In genomic region chr20:49508435-49509199, GRCh38 we compare ENCODE assay signal across 9 cellular contexts. TPM values are rescaled to one million over a fixed set of nuclear protein-coding genes. Genes with fewer than 3 reads are reported as not detected.
A peak's percentile ranks its signal among the peaks of the same experiment; 100 is the strongest.
DNase-seq lines count a peak whose midpoint lies in the region; ATAC-seq and TF ChIP-seq lines count a peak whose summit lies in the region.
"Had no signal": no experiment of that assay in that cellular context is flagged by ENCODE, and none has a peak within 500 bp of the region (broad histone marks: within the 10 kb centered on the region; RNA-seq: fewer than 3 reads in every experiment).

No MANE protein-coding gene starts in this region.

- in situ Hi-C loops in SK-MEL-5 (cut with HindIII; ENCODE audit: low pct_unique_long_range_greater_than_20kb, low sequenced_read_pairs) = no loop called here

- TF ChIP-seq CTCF in osteocyte (IDR thresholded peaks at IDR 0.05) = peak; percentile 76

- ATAC-seq in esophagus mucosa (peak; percentile 31), GM18517 (IDR thresholded peaks at IDR 0.05; ENCODE audit: unreplicated experiment) (no peak), GM19023 (IDR thresholded peaks at IDR 0.05; ENCODE audit: unreplicated experiment) (no peak)

- H3K4me1 Mint-ChIP-seq in activated T-cell treated with anti-CD3 and anti-CD28 coated beads, Interleukin-2, amount 50 U/mL, for 24 hours (ENCODE audit: low read depth) = peaks cover 1% of the 10 kb centered on the region
- H3K4me1 Mint-ChIP-seq in osteocyte (ENCODE audit: unreplicated experiment) = peaks cover 25% of the 10 kb centered on the region

- H3K9me3 Mint-ChIP-seq in activated T-cell treated with anti-CD3 and anti-CD28 coated beads, Interleukin-2, amount 50 U/mL, for 24 hours = no peaks in the 10 kb centered on the region
- H3K9me3 Mint-ChIP-seq in osteocyte (ENCODE audit: unreplicated experiment) = no peaks in the 10 kb centered on the region
- H3K9me3 Mint-ChIP-seq: activated T-cell treated with anti-CD3 and anti-CD28 coated beads, Interleukin-2, amount 50 U/mL, for 72 hours had no signal

- no peak overlapping the region for H3K27ac Mint-ChIP-seq in activated T-cell treated with anti-CD3 and anti-CD28 coated beads, Interleukin-2, amount 50 U/mL, for 24 hours
- H3K27ac Mint-ChIP-seq in osteocyte (ENCODE audit: unreplicated experiment) = no peak overlapping the region
- H3K27ac Mint-ChIP-seq: activated T-cell treated with anti-CD3 and anti-CD28 coated beads, Interleukin-2, amount 50 U/mL, for 72 hours had no signal

- peaks cover 60% of the 10 kb centered on the region for H3K27me3 Mint-ChIP-seq in activated T-cell treated with anti-CD3 and anti-CD28 coated beads, Interleukin-2, amount 50 U/mL, for 24 hours
- peaks cover 7% of the 10 kb centered on the region for H3K27me3 Mint-ChIP-seq in osteocyte (ENCODE audit: unreplicated experiment)

- H3K4me3 Mint-ChIP-seq in activated T-cell treated with anti-CD3 and anti-CD28 coated beads, Interleukin-2, amount 50 U/mL, for 24 hours = no peak overlapping the region
- no peak overlapping the region for H3K4me3 Mint-ChIP-seq in osteocyte (ENCODE audit: unreplicated experiment)
- H3K4me3 Mint-ChIP-seq: activated T-cell treated with anti-CD3 and anti-CD28 coated beads, Interleukin-2, amount 50 U/mL, for 72 hours had no signal

- DNase-seq in activated T-cell treated with anti-CD3 and anti-CD28 coated beads, Interleukin-2, amount 50 U/mL, for 24 hours = peak; percentile 32
- DNase-seq in activated T-cell treated with anti-CD3 and anti-CD28 coated beads for 4 hours = no peak
- peak; percentile 62 for DNase-seq in NCI-H1092 treated with DMSO at 0.1 percent for 48 hours (lab: John Stamatoyannopoulos, UW)
- DNase-seq in SK-MEL-5 (ENCODE audit: low read depth, low spot score) = peak; percentile 70
- no peak for DNase-seq in osteocyte (ENCODE audit: extremely low spot score, unreplicated experiment)

- H3K36me3 Mint-ChIP-seq in activated T-cell treated with anti-CD3 and anti-CD28 coated beads, Interleukin-2, amount 50 U/mL, for 24 hours (ENCODE audit: low read depth) = no peaks in the 10 kb centered on the region
- H3K36me3 Mint-ChIP-seq in osteocyte (ENCODE audit: unreplicated experiment) = peaks cover 16% of the 10 kb centered on the region

RNA-seq across cellular contexts. Expression of gene KCNB1, which starts 26.1 kb away (rescaled TPM):
- total RNA-seq in SK-MEL-5 (2014; rRNA removed; shearing (Covaris generic)) = 0.05 TPM in 1 of 2 replicates, not detected in the other
- polyA plus RNA-seq in SK-MEL-5 (2015; cell fraction: cytosol; rRNA removed) = 0.01 and 0.07 TPM in 2 replicates
- 0.01 TPM in 1 of 2 replicates, not detected in the other for polyA plus RNA-seq in SK-MEL-5 (2015; cell fraction: nucleus; rRNA removed)
- 0.52 TPM for total RNA-seq in esophagus mucosa
- 21.3 and 24.6 TPM in 2 replicates for total RNA-seq in osteocyte
- total RNA-seq: activated T-cell treated with anti-CD3 and anti-CD28 coated beads, Interleukin-2, amount 50 U/mL, for 72 hours had no signal

RNA-seq across cellular contexts. Expression of gene PTGIS, which starts 59.3 kb away (rescaled TPM):
- total RNA-seq in SK-MEL-5 (2014; rRNA removed; shearing (Covaris generic)) = 0.16 TPM in 1 of 2 replicates, not detected in the other
- 0.17 and 0.58 TPM in 2 replicates for polyA plus RNA-seq in SK-MEL-5 (2015; cell fraction: cytosol; rRNA removed)
- polyA plus RNA-seq in SK-MEL-5 (2015; cell fraction: nucleus; rRNA removed) = 0.06 TPM in 1 of 2 replicates, not detected in the other
- total RNA-seq in esophagus mucosa (2.9 TPM), osteocyte (67.6 and 72.1 TPM in 2 replicates)

Comparison
In these comparisons a context has a peak if more than half of its experiments do, and no peak if none do; other contexts are left out.
1. DNase-seq: peak in activated T-cell treated with anti-CD3 and anti-CD28 coated beads, Interleukin-2, amount 50 U/mL, for 24 hours (single experiment), NCI-H1092 treated with DMSO at 0.1 percent for 48 hours (single experiment) and SK-MEL-5 (single experiment); none in activated T-cell treated with anti-CD3 and anti-CD28 coated beads for 4 hours (single experiment) and osteocyte (single experiment).
2. RNA of gene KCNB1, which starts 26.1 kb away (total RNA-seq): 21.3 to 24.6 TPM in osteocyte; 0.52 TPM in esophagus mucosa (single experiment) and 0.05 TPM in SK-MEL-5; every median in the first group is over 10 times any median in the second.
3. RNA of gene PTGIS, which starts 59.3 kb away (total RNA-seq): 67.6 to 72.1 TPM in osteocyte; 2.9 TPM in esophagus mucosa (single experiment) and 0.16 TPM in SK-MEL-5; every median in the first group is over 10 times any median in the second.